ENCODE assay signal across 8 cellular contexts in the genomic region with DNA sequence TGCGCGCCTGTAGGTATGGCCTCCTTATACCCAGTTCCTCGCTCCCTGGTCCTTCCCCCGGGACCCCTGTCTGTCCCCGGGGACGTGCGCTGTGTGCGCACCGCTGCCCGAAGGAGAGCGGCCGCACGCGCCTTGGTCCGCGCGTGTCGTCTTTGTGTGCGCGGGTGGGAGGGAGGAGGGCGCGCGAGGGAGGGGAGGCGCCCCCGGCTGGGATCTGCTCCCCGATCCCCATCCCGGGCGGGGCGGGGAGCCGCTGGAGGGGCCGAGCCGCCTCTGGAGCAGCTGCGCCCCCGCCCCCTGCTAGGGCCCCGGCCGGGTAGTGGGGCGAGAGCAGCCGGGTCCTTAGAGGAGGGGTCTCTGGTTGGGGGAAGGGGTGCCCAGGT. TPM values are rescaled to one million over a fixed set of nuclear protein-coding genes. Genes with fewer than 3 reads are reported as not detected.
DNase-seq lines count a peak whose midpoint lies in the region; ATAC-seq and TF ChIP-seq lines count a peak whose summit lies in the region.

No MANE protein-coding gene starts in this region.

- TF ChIP-seq CTCF in foreskin fibroblast (IDR thresholded peaks at IDR 0.05; ENCODE audit: low read depth, low read length) = no peak

- peaks cover 52% of the 10 kb centered on the region for H3K36me3 ChIP-seq in SJSA1

- intact Hi-C loops in sciatic nerve (cut with DNase I) = no loop called here

- ATAC-seq in sciatic nerve (peak; percentile 3), GM21526 (IDR thresholded peaks at IDR 0.05; ENCODE audit: low FRiP score, unreplicated experiment) (no peak), GM18868 (IDR thresholded peaks at IDR 0.05; ENCODE audit: unreplicated experiment) (no peak)

- H3K9me3 ChIP-seq in SJSA1 (replicated peaks) = peaks cover 3% of the 10 kb centered on the region; the same call in 1 of the 2 replicates

- peaks cover 53% of the 10 kb centered on the region for H3K4me1 ChIP-seq in SJSA1 (replicated peaks)

- peak overlapping the region; percentile 70 for H3K27ac ChIP-seq in SJSA1

- H3K4me3 ChIP-seq in SJSA1 (peak overlapping the region; percentile 97), foreskin fibroblast (ENCODE audit: low read depth in 1 of 2, low read length in 2 of 2) (peak overlapping the region; percentile 63 to 71)

- DNase-seq in NCI-H2227 (lab: John Stamatoyannopoulos, UW; ENCODE audit: unreplicated experiment) (peak; percentile 72), NCI-H2227 treated with DMSO at 0.1 percent for 48 hours (lab: John Stamatoyannopoulos, UW) (no peak), SJSA1 (ENCODE audit: low read depth in 1 of 2, low spot score in 2 of 2) (peak in 1 of 2 experiments; percentile 44), foreskin fibroblast (no peak), sciatic nerve (ENCODE audit: low spot score) (peak; percentile 64), kidney glomerular epithelial cell (lab: John Stamatoyannopoulos, UW) (no peak)

- no peaks in the 10 kb centered on the region for H3K27me3 ChIP-seq in SJSA1 (replicated peaks)

RNA-seq across cellular contexts. Expression of a gene that starts 0.4 kb away (rescaled TPM):
- total RNA-seq in SJSA1 (2014; rRNA removed; shearing (Covaris generic)) = 62.6 and 83.1 TPM in 2 replicates
- 9.9 TPM for total RNA-seq in sciatic nerve

Comparison
In these comparisons a context has a peak if more than half of its experiments do, and no peak if none do; other contexts are left out.
1. DNase-seq: peak in NCI-H2227 (single experiment) and sciatic nerve (single experiment); none in NCI-H2227 treated with DMSO at 0.1 percent for 48 hours (single experiment), foreskin fibroblast (0 of 2) and kidney glomerular epithelial cell (single experiment).